ENCODE assay signal across 2 cellular contexts in the genomic region with DNA sequence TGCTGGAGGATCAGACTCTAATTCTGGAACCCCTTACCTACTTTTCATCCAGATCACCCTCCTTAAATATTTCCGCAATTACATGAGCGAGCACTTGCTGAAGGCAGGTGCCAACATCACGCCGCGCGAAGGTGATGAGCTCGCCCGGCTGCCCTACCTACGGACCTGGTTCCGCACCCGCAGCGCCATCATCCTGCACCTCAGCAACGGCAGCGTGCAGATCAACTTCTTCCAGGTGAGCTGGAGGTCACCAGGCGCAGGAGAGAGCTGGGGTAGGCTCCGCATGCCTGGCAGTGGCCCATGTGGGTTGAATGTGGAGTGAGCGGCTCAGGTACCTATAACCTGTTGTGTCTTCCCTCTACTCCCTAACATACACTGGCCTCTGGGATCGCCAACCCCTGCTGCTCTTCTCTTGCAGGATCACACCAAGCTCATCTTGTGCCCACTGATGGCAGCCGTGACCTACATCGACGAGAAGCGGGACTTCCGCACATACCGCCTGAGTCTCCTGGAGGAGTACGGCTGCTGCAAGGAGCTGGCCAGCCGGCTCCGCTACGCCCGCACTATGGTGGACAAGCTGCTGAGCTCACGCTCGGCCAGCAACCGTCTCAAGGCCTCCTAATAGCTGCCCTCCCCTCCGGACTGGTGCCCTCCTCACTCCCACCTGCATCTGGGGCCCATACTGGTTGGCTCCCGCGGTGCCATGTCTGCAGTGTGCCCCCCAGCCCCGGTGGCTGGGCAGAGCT.
TF ChIP-seq lines count a peak whose summit lies in the region.

No MANE protein-coding gene starts in this region.

TF ChIP-seq in HCT116, 20 proteins besides CTCF, POLR2A, EP300 and RAD21:
- TF ChIP-seq POLR2AphosphoS5 (IDR thresholded peaks at IDR 0.05; ENCODE audit: low read depth, low read length) (0 out of 2 replicates have a peak, but pooled peaks have one; percentile 20), TCF7L2 (IDR thresholded peaks at IDR 0.05; ENCODE audit: borderline replicate concordance, extremely low read depth, insufficient read depth, insufficient read length) (no peak)

TF ChIP-seq in GM12878, 131 proteins besides CTCF, POLR2A, EP300 and RAD21:
- TF ChIP-seq NFIC (IDR thresholded peaks at IDR 0.05; ENCODE audit: low read depth, low read length): no peak
- TF ChIP-seq NR2C1 (IDR thresholded peaks at IDR 0.05): no peak
- TF ChIP-seq, protein P1, sequence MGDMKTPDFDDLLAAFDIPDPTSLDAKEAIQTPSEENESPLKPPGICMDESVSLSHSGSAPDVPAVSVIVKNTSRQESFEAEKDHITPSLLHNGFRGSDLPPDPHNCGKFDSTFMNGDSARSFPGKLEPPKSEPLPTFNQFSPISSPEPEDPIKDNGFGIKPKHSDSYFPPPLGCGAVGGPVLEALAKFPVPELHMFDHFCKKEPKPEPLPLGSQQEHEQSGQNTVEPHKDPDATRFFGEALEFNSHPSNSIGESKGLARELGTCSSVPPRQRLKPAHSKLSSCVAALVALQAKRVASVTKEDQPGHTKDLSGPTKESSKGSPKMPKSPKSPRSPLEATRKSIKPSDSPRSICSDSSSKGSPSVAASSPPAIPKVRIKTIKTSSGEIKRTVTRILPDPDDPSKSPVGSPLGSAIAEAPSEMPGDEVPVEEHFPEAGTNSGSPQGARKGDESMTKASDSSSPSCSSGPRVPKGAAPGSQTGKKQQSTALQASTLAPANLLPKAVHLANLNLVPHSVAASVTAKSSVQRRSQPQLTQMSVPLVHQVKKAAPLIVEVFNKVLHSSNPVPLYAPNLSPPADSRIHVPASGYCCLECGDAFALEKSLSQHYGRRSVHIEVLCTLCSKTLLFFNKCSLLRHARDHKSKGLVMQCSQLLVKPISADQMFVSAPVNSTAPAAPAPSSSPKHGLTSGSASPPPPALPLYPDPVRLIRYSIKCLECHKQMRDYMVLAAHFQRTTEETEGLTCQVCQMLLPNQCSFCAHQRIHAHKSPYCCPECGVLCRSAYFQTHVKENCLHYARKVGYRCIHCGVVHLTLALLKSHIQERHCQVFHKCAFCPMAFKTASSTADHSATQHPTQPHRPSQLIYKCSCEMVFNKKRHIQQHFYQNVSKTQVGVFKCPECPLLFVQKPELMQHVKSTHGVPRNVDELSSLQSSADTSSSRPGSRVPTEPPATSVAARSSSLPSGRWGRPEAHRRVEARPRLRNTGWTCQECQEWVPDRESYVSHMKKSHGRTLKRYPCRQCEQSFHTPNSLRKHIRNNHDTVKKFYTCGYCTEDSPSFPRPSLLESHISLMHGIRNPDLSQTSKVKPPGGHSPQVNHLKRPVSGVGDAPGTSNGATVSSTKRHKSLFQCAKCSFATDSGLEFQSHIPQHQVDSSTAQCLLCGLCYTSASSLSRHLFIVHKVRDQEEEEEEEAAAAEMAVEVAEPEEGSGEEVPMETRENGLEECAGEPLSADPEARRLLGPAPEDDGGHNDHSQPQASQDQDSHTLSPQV (IDR thresholded peaks at IDR 0.05): no peak
- no peak for TF ChIP-seq YBX1 (IDR thresholded peaks at IDR 0.05)
- TF ChIP-seq, protein P2, sequence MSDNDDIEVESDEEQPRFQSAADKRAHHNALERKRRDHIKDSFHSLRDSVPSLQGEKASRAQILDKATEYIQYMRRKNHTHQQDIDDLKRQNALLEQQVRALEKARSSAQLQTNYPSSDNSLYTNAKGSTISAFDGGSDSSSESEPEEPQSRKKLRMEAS (IDR thresholded peaks at IDR 0.05; ENCODE audit: low read depth, low read length): no peak
- TF ChIP-seq MTA3 (IDR thresholded peaks at IDR 0.05; ENCODE audit: borderline replicate concordance, low read length): no peak
- TF ChIP-seq YY1 (IDR thresholded peaks at IDR 0.05; ENCODE audit: low read depth, low read length): no peak
- TF ChIP-seq LARP7 (IDR thresholded peaks at IDR 0.05): no peak
- TF ChIP-seq RB1 (IDR thresholded peaks at IDR 0.05; ENCODE audit: borderline replicate concordance): no peak
- no peak for TF ChIP-seq CEBPB (IDR thresholded peaks at IDR 0.05; ENCODE audit: borderline replicate concordance in 1 of 2, low read depth in 2 of 2, low read length in 2 of 2)
- no peak for TF ChIP-seq EZH2 (IDR thresholded peaks at IDR 0.05; ENCODE audit: borderline replicate concordance, control insufficient read depth, low read depth, low read length)
- TF ChIP-seq, protein P3, sequence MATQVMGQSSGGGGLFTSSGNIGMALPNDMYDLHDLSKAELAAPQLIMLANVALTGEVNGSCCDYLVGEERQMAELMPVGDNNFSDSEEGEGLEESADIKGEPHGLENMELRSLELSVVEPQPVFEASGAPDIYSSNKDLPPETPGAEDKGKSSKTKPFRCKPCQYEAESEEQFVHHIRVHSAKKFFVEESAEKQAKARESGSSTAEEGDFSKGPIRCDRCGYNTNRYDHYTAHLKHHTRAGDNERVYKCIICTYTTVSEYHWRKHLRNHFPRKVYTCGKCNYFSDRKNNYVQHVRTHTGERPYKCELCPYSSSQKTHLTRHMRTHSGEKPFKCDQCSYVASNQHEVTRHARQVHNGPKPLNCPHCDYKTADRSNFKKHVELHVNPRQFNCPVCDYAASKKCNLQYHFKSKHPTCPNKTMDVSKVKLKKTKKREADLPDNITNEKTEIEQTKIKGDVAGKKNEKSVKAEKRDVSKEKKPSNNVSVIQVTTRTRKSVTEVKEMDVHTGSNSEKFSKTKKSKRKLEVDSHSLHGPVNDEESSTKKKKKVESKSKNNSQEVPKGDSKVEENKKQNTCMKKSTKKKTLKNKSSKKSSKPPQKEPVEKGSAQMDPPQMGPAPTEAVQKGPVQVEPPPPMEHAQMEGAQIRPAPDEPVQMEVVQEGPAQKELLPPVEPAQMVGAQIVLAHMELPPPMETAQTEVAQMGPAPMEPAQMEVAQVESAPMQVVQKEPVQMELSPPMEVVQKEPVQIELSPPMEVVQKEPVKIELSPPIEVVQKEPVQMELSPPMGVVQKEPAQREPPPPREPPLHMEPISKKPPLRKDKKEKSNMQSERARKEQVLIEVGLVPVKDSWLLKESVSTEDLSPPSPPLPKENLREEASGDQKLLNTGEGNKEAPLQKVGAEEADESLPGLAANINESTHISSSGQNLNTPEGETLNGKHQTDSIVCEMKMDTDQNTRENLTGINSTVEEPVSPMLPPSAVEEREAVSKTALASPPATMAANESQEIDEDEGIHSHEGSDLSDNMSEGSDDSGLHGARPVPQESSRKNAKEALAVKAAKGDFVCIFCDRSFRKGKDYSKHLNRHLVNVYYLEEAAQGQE (IDR thresholded peaks at IDR 0.05; ENCODE audit: low read depth, low read length): no peak
- TF ChIP-seq PML (IDR thresholded peaks at IDR 0.05; ENCODE audit: low read length): no peak
- TF ChIP-seq TCF12 (IDR thresholded peaks at IDR 0.05; ENCODE audit: low read depth, low read length): no peak
- TF ChIP-seq, protein P4, sequence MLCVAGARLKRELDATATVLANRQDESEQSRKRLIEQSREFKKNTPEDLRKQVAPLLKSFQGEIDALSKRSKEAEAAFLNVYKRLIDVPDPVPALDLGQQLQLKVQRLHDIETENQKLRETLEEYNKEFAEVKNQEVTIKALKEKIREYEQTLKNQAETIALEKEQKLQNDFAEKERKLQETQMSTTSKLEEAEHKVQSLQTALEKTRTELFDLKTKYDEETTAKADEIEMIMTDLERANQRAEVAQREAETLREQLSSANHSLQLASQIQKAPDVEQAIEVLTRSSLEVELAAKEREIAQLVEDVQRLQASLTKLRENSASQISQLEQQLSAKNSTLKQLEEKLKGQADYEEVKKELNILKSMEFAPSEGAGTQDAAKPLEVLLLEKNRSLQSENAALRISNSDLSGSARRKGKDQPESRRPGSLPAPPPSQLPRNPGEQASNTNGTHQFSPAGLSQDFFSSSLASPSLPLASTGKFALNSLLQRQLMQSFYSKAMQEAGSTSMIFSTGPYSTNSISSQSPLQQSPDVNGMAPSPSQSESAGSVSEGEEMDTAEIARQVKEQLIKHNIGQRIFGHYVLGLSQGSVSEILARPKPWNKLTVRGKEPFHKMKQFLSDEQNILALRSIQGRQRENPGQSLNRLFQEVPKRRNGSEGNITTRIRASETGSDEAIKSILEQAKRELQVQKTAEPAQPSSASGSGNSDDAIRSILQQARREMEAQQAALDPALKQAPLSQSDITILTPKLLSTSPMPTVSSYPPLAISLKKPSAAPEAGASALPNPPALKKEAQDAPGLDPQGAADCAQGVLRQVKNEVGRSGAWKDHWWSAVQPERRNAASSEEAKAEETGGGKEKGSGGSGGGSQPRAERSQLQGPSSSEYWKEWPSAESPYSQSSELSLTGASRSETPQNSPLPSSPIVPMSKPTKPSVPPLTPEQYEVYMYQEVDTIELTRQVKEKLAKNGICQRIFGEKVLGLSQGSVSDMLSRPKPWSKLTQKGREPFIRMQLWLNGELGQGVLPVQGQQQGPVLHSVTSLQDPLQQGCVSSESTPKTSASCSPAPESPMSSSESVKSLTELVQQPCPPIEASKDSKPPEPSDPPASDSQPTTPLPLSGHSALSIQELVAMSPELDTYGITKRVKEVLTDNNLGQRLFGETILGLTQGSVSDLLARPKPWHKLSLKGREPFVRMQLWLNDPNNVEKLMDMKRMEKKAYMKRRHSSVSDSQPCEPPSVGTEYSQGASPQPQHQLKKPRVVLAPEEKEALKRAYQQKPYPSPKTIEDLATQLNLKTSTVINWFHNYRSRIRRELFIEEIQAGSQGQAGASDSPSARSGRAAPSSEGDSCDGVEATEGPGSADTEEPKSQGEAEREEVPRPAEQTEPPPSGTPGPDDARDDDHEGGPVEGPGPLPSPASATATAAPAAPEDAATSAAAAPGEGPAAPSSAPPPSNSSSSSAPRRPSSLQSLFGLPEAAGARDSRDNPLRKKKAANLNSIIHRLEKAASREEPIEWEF (IDR thresholded peaks at IDR 0.05; ENCODE audit: insufficient replicate concordance, low read depth, low read length): no peak
- no peak for TF ChIP-seq SPI1 (IDR thresholded peaks at IDR 0.05; ENCODE audit: borderline replicate concordance, insufficient read depth, low read depth, low read length)
- no peak for TF ChIP-seq HDAC6 (IDR thresholded peaks at IDR 0.05; ENCODE audit: unreplicated experiment)
- no peak for TF ChIP-seq MYB (IDR thresholded peaks at IDR 0.05; ENCODE audit: borderline replicate concordance, low read depth, low read length)
- TF ChIP-seq GABPA (IDR thresholded peaks at IDR 0.05; ENCODE audit: low read depth): no peak
